Comparison of ENCODE assay signal across 8 cellular contexts in genomic region chr20:19628570-19629134, GRCh38.
DNase-seq lines count a peak whose midpoint lies in the region; ATAC-seq, FAIRE-seq and TF ChIP-seq lines count a peak whose summit lies in the region.

No MANE protein-coding gene starts in this region.

- no peak for TF ChIP-seq POLR2A in Peyer's patch (IDR thresholded peaks at IDR 0.05)

- H3K27me3 ChIP-seq in CD4-positive, alpha-beta memory T cell (ENCODE audit: insufficient read depth, low read length) = no peaks in the 10 kb centered on the region
- no peaks in the 10 kb centered on the region for H3K27me3 ChIP-seq in Peyer's patch
- no peaks in the 10 kb centered on the region for H3K27me3 ChIP-seq in bronchial epithelial cell (ENCODE audit: control insufficient read depth, insufficient read depth, low read length)

- FAIRE-seq in bronchial epithelial cell (lab: Jason Lieb, UNC) = no peak

- peaks cover 0 to 14% (median 2%) of the 10 kb centered on the region in 8 donors for H3K9me3 Mint-ChIP-seq in CD4-positive, alpha-beta memory T cell
- H3K9me3 Mint-ChIP-seq in stimulated activated naive CD8-positive, alpha-beta T cell treated with anti-CD3 and anti-CD28 coated beads, Interleukin-15, amount 100 ng/mL, for 72 hours = peaks cover 18% of the 10 kb centered on the region in 2 donors

- H3K4me3 ChIP-seq in CD4-positive, alpha-beta memory T cell (ENCODE audit: low read length in 2 of 2) = no peak overlapping the region
- no peak overlapping the region for H3K4me3 ChIP-seq in Peyer's patch
- no peak overlapping the region for H3K4me3 ChIP-seq in bronchial epithelial cell (ENCODE audit: low read depth, low read length)

- POLR2A ChIA-PET in CD4-positive, alpha-beta memory T cell (lab: Charles Lee; ENCODE audit: partially characterized antibody) = no interaction called here

- peaks cover 2 to 4% of the 10 kb centered on the region in 2 donors for H3K27me3 Mint-ChIP-seq in CD4-positive, alpha-beta memory T cell
- no peaks in the 10 kb centered on the region for H3K27me3 Mint-ChIP-seq in stimulated activated naive CD8-positive, alpha-beta T cell treated with anti-CD3 and anti-CD28 coated beads, Interleukin-15, amount 100 ng/mL, for 72 hours

- H3K36me3 ChIP-seq in CD4-positive, alpha-beta memory T cell (ENCODE audit: insufficient read depth, low read length) = no peaks in the 10 kb centered on the region
- H3K36me3 ChIP-seq in Peyer's patch = no peaks in the 10 kb centered on the region
- no peaks in the 10 kb centered on the region for H3K36me3 ChIP-seq in bronchial epithelial cell (ENCODE audit: control insufficient read depth, insufficient read depth, low read length)

- no peaks in the 10 kb centered on the region for H3K36me3 Mint-ChIP-seq in CD4-positive, alpha-beta memory T cell

- no peak overlapping the region for H3K4me3 Mint-ChIP-seq in CD4-positive, alpha-beta memory T cell
- no peak overlapping the region for H3K4me3 Mint-ChIP-seq in stimulated activated naive CD8-positive, alpha-beta T cell treated with anti-CD3 and anti-CD28 coated beads, Interleukin-15, amount 100 ng/mL, for 72 hours

- intact Hi-C loops in CD4-positive, alpha-beta memory T cell (cut with micrococcal nuclease) = no loop called here

- H3K27ac ChIP-seq in CD4-positive, alpha-beta memory T cell (ENCODE audit: low read depth, low read length) = no peak overlapping the region
- no peak overlapping the region for H3K27ac ChIP-seq in Peyer's patch

- CTCF ChIA-PET in CD4-positive, alpha-beta memory T cell (lab: Charles Lee; ENCODE audit: partially characterized antibody) = interaction anchor here (1.0 to 2.1 kb wide), 2 partner anchors 12 to 15 kb away, joined by 3 to 6 read pairs; no protein-coding TSS in a partner anchor

- DNase-seq in CD4-positive, alpha-beta memory T cell = peak in 3 of 5 donors; percentile 2 to 21 (median 7)
- peak; percentile 46 for DNase-seq in GM19238 (ENCODE audit: insufficient read length, low spot score)
- DNase-seq in LHCN-M2 (ENCODE audit: low read depth) = peak; percentile 50
- DNase-seq in Peyer's patch = peak in 2 of 3 donors; percentile 49 to 83
- peak; percentile 79 for DNase-seq in bronchial epithelial cell (ENCODE audit: low read depth)
- peak; percentile 66 for DNase-seq in left lobe of liver (ENCODE audit: low spot score)
- DNase-seq in stimulated activated naive CD8-positive, alpha-beta T cell treated with anti-CD3 and anti-CD28 coated beads, Interleukin-15, amount 100 ng/mL, for 72 hours = peak; percentile 64 to 66
- no peak for DNase-seq in GOT3 (lab: John Stamatoyannopoulos, UW)

- no peaks in the 10 kb centered on the region for H3K9me3 ChIP-seq in CD4-positive, alpha-beta memory T cell (ENCODE audit: control insufficient read depth in 1 of 2, low read length in 2 of 2)
- no peaks in the 10 kb centered on the region for H3K9me3 ChIP-seq in Peyer's patch

- no peaks in the 10 kb centered on the region for H3K4me1 Mint-ChIP-seq in CD4-positive, alpha-beta memory T cell
- peaks cover 5% of the 10 kb centered on the region for H3K4me1 Mint-ChIP-seq in stimulated activated naive CD8-positive, alpha-beta T cell treated with anti-CD3 and anti-CD28 coated beads, Interleukin-15, amount 100 ng/mL, for 72 hours

- no peak overlapping the region for H3K27ac Mint-ChIP-seq in CD4-positive, alpha-beta memory T cell
- H3K27ac Mint-ChIP-seq in stimulated activated naive CD8-positive, alpha-beta T cell treated with anti-CD3 and anti-CD28 coated beads, Interleukin-15, amount 100 ng/mL, for 72 hours = peak overlapping the region; percentile 92 to 97

- peak in 5 of 6 experiments; percentile 29 to 71 (median 69) for TF ChIP-seq CTCF in Peyer's patch (IDR thresholded peaks at IDR 0.05)
- TF ChIP-seq CTCF in bronchial epithelial cell (IDR thresholded peaks at IDR 0.05; ENCODE audit: insufficient read depth, low read length, severe bottlenecking) = peak; percentile 80

- H3K4me1 ChIP-seq in CD4-positive, alpha-beta memory T cell (ENCODE audit: insufficient read depth, low read length) = no peaks in the 10 kb centered on the region
- H3K4me1 ChIP-seq in Peyer's patch = no peaks in the 10 kb centered on the region

- ATAC-seq in left lobe of liver = peak; percentile 99
- ATAC-seq in stimulated activated naive CD8-positive, alpha-beta T cell treated with anti-CD3 and anti-CD28 coated beads, Interleukin-15, amount 100 ng/mL, for 72 hours = peak; percentile 80

Comparison
In these comparisons a context has a peak if more than half of its experiments do, and no peak if none do; other contexts are left out.
1. H3K27ac Mint-ChIP-seq: peak in stimulated activated naive CD8-positive, alpha-beta T cell treated with anti-CD3 and anti-CD28 coated beads, Interleukin-15, amount 100 ng/mL, for 72 hours (2 of 2); none in CD4-positive, alpha-beta memory T cell (0 of 7).